In genomic region chr6:52881996-52882841, GRCh38 we compare ENCODE assay signal across 7 cellular contexts. TPM values are rescaled to one million over a fixed set of nuclear protein-coding genes. Genes with fewer than 3 reads are reported as not detected.
DNase-seq lines count a peak whose midpoint lies in the region; ATAC-seq and TF ChIP-seq lines count a peak whose summit lies in the region.

No MANE protein-coding gene starts in this region.

- DNase-seq in GM13976 (ENCODE audit: low spot score) (peak; percentile 77), NCI-H1417 (lab: John Stamatoyannopoulos, UW) (peak; percentile 66 to 85 (median 67)), T-helper 1 cell (peak; percentile 16 to 69 (median 46)), anterior cingulate cortex (lab: John Stamatoyannopoulos, UW) (peak in 46 of 58 donors; percentile 1 to 54 (median 19)), hippocampal formation (lab: John Stamatoyannopoulos, UW) (peak; percentile 47 to 58), sciatic nerve (ENCODE audit: low spot score) (peak; percentile 76)

- intact Hi-C loops in sciatic nerve (cut with DNase I) = no loop called here

- ATAC-seq in HG02840 (IDR thresholded peaks at IDR 0.05; ENCODE audit: low FRiP score, unreplicated experiment) (peak; percentile 98), sciatic nerve (peak; percentile 99)

- in situ Hi-C loops in GM13976 (cut with MboI; ENCODE audit: low sequenced_read_pairs, unreplicated experiment) = no loop called here

- peak; percentile 68 for TF ChIP-seq CTCF in GM13976 (IDR thresholded peaks at IDR 0.05; ENCODE audit: borderline replicate concordance, control extremely low read depth, extremely low read depth, insufficient read depth, missing control alignments)

RNA-seq across cellular contexts. Expression of gene GSTA3, which starts 27.3 kb away (rescaled TPM):
- not detected for total RNA-seq in sciatic nerve

RNA-seq across cellular contexts. Expression of gene GSTA5, which starts 41.6 kb away (rescaled TPM):
- total RNA-seq in sciatic nerve = not detected

Comparison
In these comparisons a context has a peak if more than half of its experiments do, and no peak if none do; other contexts are left out.
1. Peak in every context shown above with its lines: DNase-seq and ATAC-seq.
2. DNase-seq: peak in every context shown above with its lines; median percentile 77 in GM13976; 76 in sciatic nerve; 67 in NCI-H1417; 52 in hippocampal formation; 46 in T-helper 1 cell; 19 in anterior cingulate cortex.